Comparison of ENCODE assay signal across 7 cellular contexts in genomic region chr3:12881858-12882257, GRCh38. TPM values are rescaled to one million over a fixed set of nuclear protein-coding genes. Genes with fewer than 3 reads are reported as not detected.
DNase-seq lines count a peak whose midpoint lies in the region; ATAC-seq, FAIRE-seq and TF ChIP-seq lines count a peak whose summit lies in the region.
"Not testable (repeated sequence)": the region's sequence is repeated elsewhere in the genome, so short reads cannot be mapped to it uniquely, and the experiment has no call there.

No MANE protein-coding gene starts in this region.

- peaks cover 35% of the 10 kb centered on the region for H3K4me1 ChIP-seq in Karpas-422 (ENCODE audit: low read length)

- H2AFZ ChIP-seq in Karpas-422 (ENCODE audit: low read length), result not testable (repeated sequence)

- peak; percentile 82 for FAIRE-seq in GM12891 (lab: Jason Lieb, UNC)

- H3K36me3 ChIP-seq in H7 (replicated peaks; ENCODE audit: control insufficient read depth, insufficient read depth, low read length); Karpas-422 (ENCODE audit: insufficient read depth, low read length): not testable (repeated sequence)

- H3K4me2 ChIP-seq in Karpas-422 (ENCODE audit: low read depth, low read length, poor library complexity, severe bottlenecking), result not testable (repeated sequence)

- TF ChIP-seq POLR2A in GM12891 (IDR thresholded peaks at IDR 0.05; ENCODE audit: low read depth, low read length), result not testable (repeated sequence)

- not testable (repeated sequence) for H3K9ac ChIP-seq in Karpas-422 (ENCODE audit: low read length)

- H3K9me3 ChIP-seq in Karpas-422 (ENCODE audit: low read length), result not testable (repeated sequence)

- H3K27me3 ChIP-seq in H7 (ENCODE audit: control insufficient read depth, insufficient read depth, low read length); Karpas-422 (ENCODE audit: low read length): not testable (repeated sequence)

- peak; percentile 48 for ATAC-seq in GM19035 (IDR thresholded peaks at IDR 0.05; ENCODE audit: unreplicated experiment)
- ATAC-seq in GM21390 (IDR thresholded peaks at IDR 0.05; ENCODE audit: unreplicated experiment), result peak; percentile 48
- peak; percentile 67 for ATAC-seq in HG03066 (IDR thresholded peaks at IDR 0.05; ENCODE audit: low read depth, unreplicated experiment)

- not testable (repeated sequence) for H3K4me3 ChIP-seq in H7 (ENCODE audit: insufficient read depth, low read depth, low read length); Karpas-422 (ENCODE audit: low read length)

- H3K9me2 ChIP-seq in Karpas-422 (replicated peaks; ENCODE audit: insufficient read depth, low read length), result not testable (repeated sequence)

- not testable (repeated sequence) for DNase-seq in GM12891 (ENCODE audit: insufficient read length, low spot score)
- peak; percentile 39 for DNase-seq in H7
- DNase-seq in Karpas-422, result peak; percentile 73
- peak; percentile 54 for DNase-seq in germinal center (ENCODE audit: low spot score)

- H3K27ac ChIP-seq in Karpas-422 (ENCODE audit: low read length), result not testable (repeated sequence)

- not testable (repeated sequence) for H3K79me2 ChIP-seq in Karpas-422 (ENCODE audit: low read length)

- H4K20me1 ChIP-seq in Karpas-422 (ENCODE audit: insufficient read depth, low read depth, low read length), result not testable (repeated sequence)

TF ChIP-seq in GM12891, 5 proteins besides CTCF, POLR2A, EP300 and RAD21:
- peak; percentile 76 for TF ChIP-seq SPI1 (IDR thresholded peaks at IDR 0.05; ENCODE audit: low read depth, low read length)

RNA-seq across cellular contexts. Expression of gene RPL32, which starts 40.5 kb away (rescaled TPM):
- polyA plus RNA-seq in GM12891 (2012; ENCODE audit: low read depth, missing spikeins), result 5,644 TPM
- total RNA-seq in H7 (2014; rRNA removed; shearing (Covaris generic)), result 2,054 and 2,130 TPM in 2 replicates
- total RNA-seq in Karpas-422 (2014; rRNA removed; shearing (Covaris generic); ENCODE audit: low replicate concordance), result 5,091 and 6,020 TPM in 2 replicates
